In genomic region chr19:56403764-56404704, GRCh38 we compare ENCODE assay signal across 8 cellular contexts.
A peak's percentile ranks its signal among the peaks of the same experiment; 100 is the strongest.
DNase-seq lines count a peak whose midpoint lies in the region; ATAC-seq and TF ChIP-seq lines count a peak whose summit lies in the region.

Gene ZNF583, plus strand, starts transcription at chr19:56404332. Its CDS starts 2,783 bp downstream, at chr19:56407115.

- H3K9ac ChIP-seq in OCI-LY3 (ENCODE audit: low read length) (peak within 1 kb of the TSS; percentile 85), mucosa of rectum (ENCODE audit: low read depth in 1 of 2, low read length in 2 of 2) (peak within 1 kb of the TSS; percentile 76 to 82)

- H3K4me1 Mint-ChIP-seq in activated T-cell treated with anti-CD3 and anti-CD28 coated beads, Interleukin-2, amount 50 U/mL, for 24 hours (ENCODE audit: low read depth) = peaks cover 36% of the 10 kb centered on the region

- H3K4me3 ChIP-seq in OCI-LY3 (ENCODE audit: low read length) = peak within 1 kb of the TSS; percentile 90
- peak within 1 kb of the TSS; percentile 88 to 97 for H3K4me3 ChIP-seq in mucosa of rectum (ENCODE audit: low read length in 2 of 2)

- H3K27ac ChIP-seq in OCI-LY3 (ENCODE audit: low read length) (peak within 1 kb of the TSS; percentile 69), mucosa of rectum (ENCODE audit: low read depth in 2 of 2, low read length in 2 of 2) (peak within 1 kb of the TSS; percentile 92 to 95)

- H3K27ac Mint-ChIP-seq in activated T-cell treated with anti-CD3 and anti-CD28 coated beads, Interleukin-2, amount 50 U/mL, for 24 hours = peak within 1 kb of the TSS; percentile 99

- DNase-seq in COLO668 (lab: John Stamatoyannopoulos, UW; ENCODE audit: unreplicated experiment) (peak; percentile 88), HUDEP-2 (lab: John Stamatoyannopoulos, UW; ENCODE audit: unreplicated experiment in 76 of 76) (peak in 75 of 76 experiments; percentile 58 to 97 (median 93)), erythroblast (lab: John Stamatoyannopoulos, UW) (peak; percentile 96 to 97)
- DNase-seq in activated T-cell treated with anti-CD3 and anti-CD28 coated beads, Interleukin-2, amount 50 U/mL, for 24 hours = peak; percentile 95
- DNase-seq in stimulated activated CD8-positive, alpha-beta memory T cell treated with anti-CD3 and anti-CD28 coated beads, Interleukin-4, amount 100 ng/mL, for 24 hours (ENCODE audit: low read depth) = peak; percentile 90

- H3K9me3 ChIP-seq in OCI-LY3 (ENCODE audit: insufficient read depth, low read length) (peaks cover 62% of the 10 kb centered on the region), mucosa of rectum (ENCODE audit: control insufficient read depth in 2 of 2, low read length in 2 of 2) (peaks cover 33 to 35% of the 10 kb centered on the region in 2 donors)

- peaks cover 99% of the 10 kb centered on the region for H3K36me3 Mint-ChIP-seq in activated T-cell treated with anti-CD3 and anti-CD28 coated beads, Interleukin-2, amount 50 U/mL, for 24 hours (ENCODE audit: low read depth)

- H3K36me3 ChIP-seq in OCI-LY3 (replicated peaks; ENCODE audit: low read depth, low read length) = peaks cover 69% of the 10 kb centered on the region
- peaks cover 15 to 21% of the 10 kb centered on the region in 2 donors for H3K36me3 ChIP-seq in mucosa of rectum (ENCODE audit: control insufficient read depth in 2 of 2, insufficient read depth in 2 of 2, low read length in 2 of 2)

- no peaks in the 10 kb centered on the region for H4K20me1 ChIP-seq in OCI-LY3 (ENCODE audit: insufficient read depth, low read length)

- H3K4me3 Mint-ChIP-seq in activated T-cell treated with anti-CD3 and anti-CD28 coated beads, Interleukin-2, amount 50 U/mL, for 24 hours = peak within 1 kb of the TSS; percentile 84

- peaks cover 20% of the 10 kb centered on the region for H3K79me2 ChIP-seq in OCI-LY3 (ENCODE audit: low read length)

- H3K4me1 ChIP-seq in OCI-LY3 (ENCODE audit: low read length) (peaks cover 14% of the 10 kb centered on the region), mucosa of rectum (ENCODE audit: control insufficient read depth in 2 of 2, insufficient read depth in 2 of 2, low read length in 2 of 2) (peaks cover 6% of the 10 kb centered on the region in 2 donors)

- no peak for TF ChIP-seq CTCF in OCI-LY3 (IDR thresholded peaks at IDR 0.05; ENCODE audit: low read depth, low read length)

- H3K9me3 Mint-ChIP-seq in activated T-cell treated with anti-CD3 and anti-CD28 coated beads, Interleukin-2, amount 50 U/mL, for 24 hours = peaks cover 75% of the 10 kb centered on the region

- TF ChIP-seq POLR2A in erythroblast (IDR thresholded peaks at IDR 0.05; ENCODE audit: low read length) = peak; percentile 49

- no peaks in the 10 kb centered on the region for H3K27me3 ChIP-seq in OCI-LY3 (ENCODE audit: low read depth, low read length)
- no peaks in the 10 kb centered on the region for H3K27me3 ChIP-seq in mucosa of rectum (ENCODE audit: control insufficient read depth in 2 of 2, insufficient read depth in 2 of 2, low read length in 2 of 2)

- H3K4me2 ChIP-seq in OCI-LY3 (ENCODE audit: low read length) = peak within 1 kb of the TSS; percentile 91

- peak within 1 kb of the TSS; percentile 97 for H2AFZ ChIP-seq in OCI-LY3 (ENCODE audit: low read depth, low read length)

- no peaks in the 10 kb centered on the region for H3K27me3 Mint-ChIP-seq in activated T-cell treated with anti-CD3 and anti-CD28 coated beads, Interleukin-2, amount 50 U/mL, for 24 hours

- peak; percentile 86 for ATAC-seq in GM21360 (IDR thresholded peaks at IDR 0.05; ENCODE audit: unreplicated experiment)

Comparison
In these comparisons a context has a peak if more than half of its experiments do, and no peak if none do; other contexts are left out.
1. Peak in every context shown above with its lines: DNase-seq, ATAC-seq, H3K4me3 ChIP-seq and H3K27ac ChIP-seq.